In genomic region chr3:167456157-167456799, GRCh38 we compare ENCODE assay signal across 28 cellular contexts. TPM values are rescaled to one million over a fixed set of nuclear protein-coding genes. Genes with fewer than 3 reads are reported as not detected.
"Had no signal": no experiment of that assay in that cellular context is flagged by ENCODE, and none has a peak within 500 bp of the region (broad histone marks: within the 10 kb centered on the region; RNA-seq: fewer than 3 reads in every experiment).

No MANE protein-coding gene starts in this region.

- ATAC-seq: left colon; left lung; lower lobe of right lung; naive thymus-derived CD8-positive, alpha-beta T cell; right cardiac atrium; stimulated activated effector memory CD8-positive, alpha-beta T cell treated with anti-CD3 and anti-CD28 coated beads, Interleukin-12 subunit alpha, Interleukin-12 subunit beta, amount 100 ng/mL, for 72 hours had no signal

- H3K4me1 ChIP-seq: left lung, lower lobe of right lung, prostate gland, sigmoid colon, spleen, tibial nerve, uterus had no signal

- H3K36me3 Mint-ChIP-seq: immature natural killer cell; naive thymus-derived CD8-positive, alpha-beta T cell; stimulated activated effector memory CD8-positive, alpha-beta T cell treated with anti-CD3 and anti-CD28 coated beads, Interleukin-12 subunit alpha, Interleukin-12 subunit beta, amount 100 ng/mL, for 72 hours; type B pancreatic cell had no signal

- H3K9me3 Mint-ChIP-seq: naive thymus-derived CD8-positive, alpha-beta T cell; nephron; neural crest cell; stimulated activated naive CD8-positive, alpha-beta T cell treated with anti-CD3 and anti-CD28 coated beads, Interleukin-15, Interleukin-2, amounts not matched to agents 100 ng/mL and 50 ng/mL, for 24 hours; type B pancreatic cell had no signal

- H3K27ac ChIP-seq: left lung, lower lobe of right lung, prostate gland, sigmoid colon, spleen, tibial nerve, uterus had no signal

- H3K4me3 Mint-ChIP-seq: immature natural killer cell; naive thymus-derived CD8-positive, alpha-beta T cell; nephron; neural crest cell; stimulated activated effector memory CD8-positive, alpha-beta T cell treated with anti-CD3 and anti-CD28 coated beads, Interleukin-12 subunit alpha, Interleukin-12 subunit beta, amount 100 ng/mL, for 72 hours; stimulated activated naive CD8-positive, alpha-beta T cell treated with anti-CD3 and anti-CD28 coated beads, Interleukin-15, Interleukin-2, amounts not matched to agents 100 ng/mL and 50 ng/mL, for 24 hours; type B pancreatic cell had no signal

- H3K27me3 ChIP-seq: left lung, sigmoid colon, spleen, tibial nerve, uterus had no signal

- H3K4me3 ChIP-seq: left lung, lower lobe of right lung, prostate gland, sigmoid colon, spleen, tibial nerve, uterus had no signal

- H3K9me3 ChIP-seq: left lung, lower lobe of right lung, prostate gland, sigmoid colon, spleen, tibial nerve, uterus had no signal

- H3K27me3 Mint-ChIP-seq: stimulated activated naive CD8-positive, alpha-beta T cell treated with anti-CD3 and anti-CD28 coated beads, Interleukin-15, Interleukin-2, amounts not matched to agents 100 ng/mL and 50 ng/mL, for 24 hours; type B pancreatic cell had no signal

- H3K27ac Mint-ChIP-seq: immature natural killer cell; nephron; stimulated activated effector memory CD8-positive, alpha-beta T cell treated with anti-CD3 and anti-CD28 coated beads, Interleukin-12 subunit alpha, Interleukin-12 subunit beta, amount 100 ng/mL, for 72 hours; stimulated activated naive CD8-positive, alpha-beta T cell treated with anti-CD3 and anti-CD28 coated beads, Interleukin-15, Interleukin-2, amounts not matched to agents 100 ng/mL and 50 ng/mL, for 24 hours; type B pancreatic cell had no signal

- H3K36me3 ChIP-seq: left lung, lower lobe of right lung, prostate gland, sigmoid colon, spleen, tibial nerve, uterus had no signal

- H3K4me1 Mint-ChIP-seq: immature natural killer cell; naive thymus-derived CD8-positive, alpha-beta T cell; neural crest cell; stimulated activated effector memory CD8-positive, alpha-beta T cell treated with anti-CD3 and anti-CD28 coated beads, Interleukin-12 subunit alpha, Interleukin-12 subunit beta, amount 100 ng/mL, for 72 hours had no signal

- DNase-seq: hippocampal formation; immature natural killer cell; kidney; left colon; left lung; lower lobe of right lung; mammary epithelial cell; mesenchymal stem cell; naive thymus-derived CD8-positive, alpha-beta T cell; nucleus accumbens; posterior cingulate gyrus; retina; right cardiac atrium; sigmoid colon; small intestine; spleen; stimulated activated CD4-positive, alpha-beta T cell treated with anti-CD3 and anti-CD28 coated beads, Interleukin-4, amount 100 ng/mL, for 24 hours; stimulated activated naive CD4-positive, alpha-beta T cell; uterus had no signal

RNA-seq across cellular contexts. Expression of gene SERPINI2, which starts 17.6 kb away (rescaled TPM):
- total RNA-seq: kidney; left colon; liver; mammary epithelial cell; naive thymus-derived CD8-positive, alpha-beta T cell; osteocyte; tibial nerve had no signal
- polyA plus RNA-seq: immature natural killer cell; liver; mammary epithelial cell; naive thymus-derived CD8-positive, alpha-beta T cell had no signal
